8 cellular contexts compared by ENCODE assay signal in genomic region chr1:236524142-236524891, GRCh38. TPM values are rescaled to one million over a fixed set of nuclear protein-coding genes. Genes with fewer than 3 reads are reported as not detected.
DNase-seq lines count a peak whose midpoint lies in the region; ATAC-seq and TF ChIP-seq lines count a peak whose summit lies in the region.

No MANE protein-coding gene starts in this region.

- ATAC-seq in HG02938 (IDR thresholded peaks at IDR 0.05; ENCODE audit: unreplicated experiment) = peak; percentile 94

- H3K36me3 ChIP-seq in breast epithelium (no peaks in the 10 kb centered on the region), iPS-20b (ENCODE audit: insufficient read depth, low read depth, low read length) (no peaks in the 10 kb centered on the region)

- no peaks in the 10 kb centered on the region for H3K4me1 ChIP-seq in breast epithelium
- H3K4me1 ChIP-seq in iPS-20b (ENCODE audit: insufficient read depth, low read length) = no peaks in the 10 kb centered on the region

- DNase-seq in NCI-H82 (lab: John Stamatoyannopoulos, UW) (peak; percentile 50), NCI-H82 treated with DMSO at 0.1 percent for 48 hours (lab: John Stamatoyannopoulos, UW; ENCODE audit: unreplicated experiment) (no peak), NCI-H146 treated with DMSO at 0.1 percent for 48 hours (lab: John Stamatoyannopoulos, UW; ENCODE audit: unreplicated experiment) (peak; percentile 40), UCSD-AML1 (lab: John Stamatoyannopoulos, UW; ENCODE audit: unreplicated experiment) (peak; percentile 57), breast epithelium (ENCODE audit: low spot score in 2 of 2) (peak in 1 of 2 donors; percentile 26)

- H3K9me3 ChIP-seq in breast epithelium = no peaks in the 10 kb centered on the region
- H3K9me3 ChIP-seq in iPS-20b (ENCODE audit: insufficient read depth, low read depth, low read length) = no peaks in the 10 kb centered on the region

- peak overlapping the region; percentile 58; the same call in 1 of the 2 replicates for H3K9ac ChIP-seq in iPS-20b (ENCODE audit: low read depth, low read length)

- TF ChIP-seq POLR2A in breast epithelium (IDR thresholded peaks at IDR 0.05) = no peak

- H3K27me3 ChIP-seq in breast epithelium (no peaks in the 10 kb centered on the region), iPS-20b (ENCODE audit: insufficient read depth, low read length) (peaks cover 34% of the 10 kb centered on the region)

- intact Hi-C loops in breast epithelium (cut with DNase I; ENCODE audit: low total_unique reads) = no loop called here

- H3K27ac ChIP-seq in breast epithelium = peak overlapping the region; percentile 89 to 97
- no peak overlapping the region for H3K27ac ChIP-seq in iPS-20b (ENCODE audit: low read length)
- peak overlapping the region; percentile 81 to 98 (median 94) for H3K27ac ChIP-seq in skin epidermis

- TF ChIP-seq CTCF in breast epithelium (IDR thresholded peaks at IDR 0.05) = no peak

- H3K4me3 ChIP-seq in breast epithelium (peak overlapping the region; percentile 90 to 95 (median 94)), iPS-20b (ENCODE audit: low read length) (peak overlapping the region; percentile 82), skin epidermis (peak overlapping the region; percentile 67 to 99 (median 93))

RNA-seq across cellular contexts. Expression of gene LGALS8, which starts 0.5 kb away (rescaled TPM):
- 100 to 1,000 TPM in 1 of 3 donors, 10 to 100 TPM in 2; 70.2 to 119 (median 96.4) TPM for total RNA-seq in breast epithelium
